In the genomic region with DNA sequence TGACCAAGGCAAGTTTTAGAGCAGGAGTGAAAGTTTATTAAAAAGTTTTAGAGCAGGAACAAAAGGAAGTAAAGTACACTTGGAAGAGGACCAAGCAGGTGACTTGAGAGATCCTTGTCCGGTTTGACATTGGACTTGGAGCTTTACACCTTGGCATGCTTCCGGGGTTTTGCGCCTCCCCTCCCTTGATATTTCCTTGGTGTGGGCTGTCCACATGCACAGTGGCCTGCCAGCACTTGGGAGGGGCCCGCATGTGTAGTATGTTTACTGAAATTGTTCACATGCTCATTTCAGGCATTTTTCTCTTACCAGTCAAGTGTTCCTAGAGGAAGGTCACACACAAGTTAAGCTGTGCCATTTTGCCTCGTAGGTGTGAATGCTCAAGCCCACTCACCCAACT, we compare ENCODE assay signal across 20 cellular contexts. TPM values are rescaled to one million over a fixed set of nuclear protein-coding genes. Genes with fewer than 3 reads are reported as not detected.
DNase-seq lines count a peak whose midpoint lies in the region; ATAC-seq and TF ChIP-seq lines count a peak whose summit lies in the region.
"Had no signal": no experiment of that assay in that cellular context is flagged by ENCODE, and none has a peak within 500 bp of the region (broad histone marks: within the 10 kb centered on the region; RNA-seq: fewer than 3 reads in every experiment).

No MANE protein-coding gene starts in this region.

- H3K27me3 ChIP-seq in body of pancreas (no peaks in the 10 kb centered on the region), liver (ENCODE audit: control insufficient read depth in 4 of 4, insufficient read depth in 4 of 4, low read length in 3 of 4) (no peaks in the 10 kb centered on the region), mucosa of rectum (ENCODE audit: control insufficient read depth in 2 of 2, insufficient read depth in 2 of 2, low read length in 2 of 2) (no peaks in the 10 kb centered on the region), thyroid gland (no peaks in the 10 kb centered on the region)

- H3K4me1 ChIP-seq in body of pancreas (peaks cover 32% of the 10 kb centered on the region), liver (ENCODE audit: control insufficient read depth in 4 of 4, insufficient read depth in 4 of 4, low read length in 3 of 4) (peaks cover 9 to 28% (median 17%) of the 10 kb centered on the region in 4 donors), mucosa of rectum (ENCODE audit: control insufficient read depth in 2 of 2, insufficient read depth in 2 of 2, low read length in 2 of 2) (peaks cover 15 to 35% of the 10 kb centered on the region in 2 donors), thyroid gland (peaks cover 20 to 34% of the 10 kb centered on the region in 2 donors)

- WGBS in body of pancreas, 2 donors, result 31 to 45% methylated on average over 5 of the region's 5 CpGs
- 57% methylated on average over 5 of the region's 5 CpGs for WGBS in liver
- 34 to 62% methylated on average over 5 of the region's 5 CpGs for WGBS in thyroid gland, 2 donors

- H3K36me3 ChIP-seq in body of pancreas (replicated peaks in 1 of 2; ENCODE audit: insufficient read depth in 1 of 2, low read depth in 2 of 2) (no peaks in the 10 kb centered on the region), liver (ENCODE audit: control insufficient read depth in 4 of 4, insufficient read depth in 3 of 4, low read depth in 1 of 4, low read length in 3 of 4) (no peaks in the 10 kb centered on the region), mucosa of rectum (ENCODE audit: control insufficient read depth in 2 of 2, insufficient read depth in 2 of 2, low read length in 2 of 2) (no peaks in the 10 kb centered on the region), thyroid gland (no peaks in the 10 kb centered on the region)

- H3K27ac ChIP-seq in body of pancreas (peak overlapping the region; percentile 28 to 53 (median 42)), liver (ENCODE audit: low read depth in 1 of 2, low read length in 2 of 2) (no peak overlapping the region), mucosa of rectum (ENCODE audit: low read depth in 2 of 2, low read length in 2 of 2) (peak overlapping the region; percentile 28 to 75), thyroid gland (no peak overlapping the region)
- H3K27ac ChIP-seq: C4-2B, HL-60 had no signal

- H3K9me3 ChIP-seq in body of pancreas (no peaks in the 10 kb centered on the region), liver (ENCODE audit: control insufficient read depth in 4 of 4, low read length in 3 of 4) (no peaks in the 10 kb centered on the region), mucosa of rectum (ENCODE audit: control insufficient read depth in 2 of 2, low read length in 2 of 2) (no peaks in the 10 kb centered on the region), thyroid gland (no peaks in the 10 kb centered on the region)

- ATAC-seq in body of pancreas (peak; percentile 79), GM21390 (IDR thresholded peaks at IDR 0.05; ENCODE audit: unreplicated experiment) (no peak)

- no peak for TF ChIP-seq RAD21 in liver (IDR thresholded peaks at IDR 0.05)

- H3K9ac ChIP-seq in liver (ENCODE audit: low read depth in 1 of 2, low read length in 2 of 2), result no peak overlapping the region
- H3K9ac ChIP-seq in mucosa of rectum (ENCODE audit: low read depth in 1 of 2, low read length in 2 of 2), result peak overlapping the region in 1 of 2 donors; percentile 31

- no peak overlapping the region for H3K4me3 ChIP-seq in body of pancreas
- no peak overlapping the region for H3K4me3 ChIP-seq in liver (ENCODE audit: low read depth in 1 of 3, low read length in 3 of 3)
- H3K4me3 ChIP-seq in mucosa of rectum (ENCODE audit: low read length in 2 of 2), result no peak overlapping the region
- H3K4me3 ChIP-seq in thyroid gland (replicated peaks in 1 of 3), result no peak overlapping the region

- no peak for TF ChIP-seq CTCF in body of pancreas (IDR thresholded peaks at IDR 0.05)
- no peak for TF ChIP-seq CTCF in liver (IDR thresholded peaks at IDR 0.05; ENCODE audit: low read depth, low read length, missing input control)
- TF ChIP-seq CTCF in thyroid gland (IDR thresholded peaks at IDR 0.05), result no peak

- intact Hi-C loops in body of pancreas (cut with DNase I), result loop anchor here (5.0 kb wide), 1 partner anchor 47 kb away; no protein-coding TSS in a partner anchor
- intact Hi-C loops in thyroid gland (cut with DNase I), result no loop called here

- DNase-seq in body of pancreas (peak; percentile 84 to 90 (median 85)), thyroid gland (peak; percentile 21 to 72), iPS-NIHi7 (ENCODE audit: extremely low spot score) (no peak), NCI-H146 treated with DMSO at 0.1 percent for 48 hours (lab: John Stamatoyannopoulos, UW; ENCODE audit: unreplicated experiment) (no peak), MV-4-11 (lab: John Stamatoyannopoulos, UW) (no peak)
- DNase-seq: KG1, NCI-H1105 treated with DMSO at 0.1 percent for 48 hours, NCI-H1694, NCI-H2081 treated with DMSO at 0.1 percent for 48 hours, NCI-H2171 treated with DMSO at 0.1 percent for 48 hours, NCI-H524 treated with DMSO at 0.1 percent for 48 hours had no signal

- TF ChIP-seq POLR2A in body of pancreas (IDR thresholded peaks at IDR 0.05), result no peak
- TF ChIP-seq POLR2A in thyroid gland (IDR thresholded peaks at IDR 0.05), result no peak

TF ChIP-seq in liver, 16 proteins besides CTCF, POLR2A, EP300 and RAD21:
- TF ChIP-seq HNF4A (conservative IDR thresholded peaks at IDR 0.05) (peak; percentile 21 to 57), FOXA1 (IDR thresholded peaks at IDR 0.05) (no peak)

RNA-seq across cellular contexts. Expression of gene THRSP, which starts 19.0 kb away (rescaled TPM):
- total RNA-seq in body of pancreas (1 to 10 TPM in 1 of 2 donors, not detected in 1; 6.6 TPM), liver (10 to 100 TPM in 1 of 2 donors, not detected in 1; 30.9 TPM), thyroid gland (1 to 10 TPM in 2 of 4 donors, under 1 TPM in 1, not detected in 1; 0.67 to 7.2 (median 2.8) TPM)
- polyA plus RNA-seq in liver, result 10 to 100 TPM; 51.1 to 90.1 TPM
- total RNA-seq: Daoy, HT-29, OCI-LY7, SK-MEL-5 had no signal

RNA-seq across cellular contexts. Expression of gene KCTD14, which starts 21.6 kb away (rescaled TPM):
- total RNA-seq in body of pancreas (10 to 100 TPM in 1 of 2 donors, 1 to 10 TPM in 1; 7.6 to 12.2 TPM), liver (1 to 10 TPM in 1 of 2 donors, under 1 TPM in 1; 0.70 to 6.2 TPM), thyroid gland (10 to 100 TPM; 11.6 to 23.7 (median 14.4) TPM)
- 1 to 10 TPM; 7.2 to 7.3 TPM for polyA plus RNA-seq in liver
- total RNA-seq: OCI-LY7, SK-MEL-5 had no signal

RNA-seq across cellular contexts. Expression of gene NDUFC2, which starts 35.0 kb away (rescaled TPM):
- total RNA-seq in body of pancreas, result 10 to 100 TPM; 53.7 to 62.0 TPM
- 100 to 1,000 TPM in 1 of 2 donors, 10 to 100 TPM in 1; 86.9 to 142 TPM for total RNA-seq in liver
- polyA plus RNA-seq in liver, result 100 to 1,000 TPM; 256 to 783 TPM
- 100 to 1,000 TPM; 205 to 342 (median 228) TPM for total RNA-seq in thyroid gland

RNA-seq across cellular contexts. Expression of gene INTS4, which starts 50.2 kb away (rescaled TPM):
- total RNA-seq in body of pancreas (10 to 100 TPM; 22.7 to 30.9 TPM), liver (10 to 100 TPM; 19.1 TPM), thyroid gland (10 to 100 TPM; 31.9 to 53.8 (median 43.7) TPM)
- 10 to 100 TPM in 1 of 2 donors, 1 to 10 TPM in 1; 7.9 to 10.9 TPM for polyA plus RNA-seq in liver

Comparison
In these comparisons a context has a peak if more than half of its experiments do, and no peak if none do; other contexts are left out.
1. DNase-seq: peak in body of pancreas (4 of 4) and thyroid gland (2 of 2); none in iPS-NIHi7 (single experiment), NCI-H146 treated with DMSO at 0.1 percent for 48 hours (single experiment) and MV-4-11 (single experiment).
2. H3K27ac ChIP-seq: peak in body of pancreas (4 of 4) and mucosa of rectum (2 of 2); none in liver (0 of 2) and thyroid gland (0 of 3).